In genomic region chr13:32284927-32285632, GRCh38 we compare ENCODE assay signal across 11 cellular contexts. TPM values are rescaled to one million over a fixed set of nuclear protein-coding genes. Genes with fewer than 3 reads are reported as not detected.
DNase-seq lines count a peak whose midpoint lies in the region; ATAC-seq and TF ChIP-seq lines count a peak whose summit lies in the region.
"Had no signal": no experiment of that assay in that cellular context is flagged by ENCODE, and none has a peak within 500 bp of the region (broad histone marks: within the 10 kb centered on the region; RNA-seq: fewer than 3 reads in every experiment).

No MANE protein-coding gene starts in this region.

- POLR2A ChIA-PET in HCT116 (lab: Charles Lee): no interaction called here

- ATAC-seq in HCT116: no peak
- no peak for ATAC-seq in effector memory CD8-positive, alpha-beta T cell (replicated peaks)
- ATAC-seq in HG03442 (IDR thresholded peaks at IDR 0.05; ENCODE audit: unreplicated experiment): no peak
- ATAC-seq in HG02610 (IDR thresholded peaks at IDR 0.05; ENCODE audit: unreplicated experiment): no peak

- H3K27ac Mint-ChIP-seq in effector memory CD8-positive, alpha-beta T cell: no peak overlapping the region
- H3K27ac Mint-ChIP-seq: activated B cell treated with CpG ODN at 0.5 μM for 24 hours had no signal

- no peaks in the 10 kb centered on the region for H4K20me1 ChIP-seq in HCT116 (ENCODE audit: insufficient read depth)

- TF ChIP-seq POLR2A in HCT116 (IDR thresholded peaks at IDR 0.05; ENCODE audit: borderline replicate concordance, extremely low read depth, insufficient read depth, insufficient read length) (no peak), lower leg skin (IDR thresholded peaks at IDR 0.05) (no peak)

- no TSS peak for BruUV-seq in HCT116 (replicated peaks; lab: Mats Ljungman, UMichigan)

- H3K9me2 ChIP-seq in HCT116 (ENCODE audit: insufficient read depth): no peaks in the 10 kb centered on the region

- 35 to 41% methylated on average over 6 of the region's 6 CpGs for WGBS in lower leg skin, 2 donors

- H3K27me3 ChIP-seq in HCT116 (ENCODE audit: insufficient read depth, low read length): no peaks in the 10 kb centered on the region
- H3K27me3 ChIP-seq in skeletal muscle satellite cell (ENCODE audit: control insufficient read depth, insufficient read depth, low read length): no peaks in the 10 kb centered on the region

- H3K9me3 ChIP-seq in HCT116 (ENCODE audit: control insufficient read depth in 1 of 2, insufficient read depth in 1 of 2, low read depth in 1 of 2, low read length in 2 of 2) (no peaks in the 10 kb centered on the region), skeletal muscle satellite cell (replicated peaks; ENCODE audit: low read length) (no peaks in the 10 kb centered on the region)

- RAD21 ChIA-PET in HCT116 (lab: Charles Lee; ENCODE audit: low non-redundant PET in 1 of 2, low total read pairs in 2 of 2, uncharacterized antibody in 2 of 2, unreplicated experiment in 2 of 2): no interaction called here

- peak overlapping the region; percentile 55 for H3K4me2 ChIP-seq in HCT116 (ENCODE audit: low read length)
- peak overlapping the region; percentile 80 for H3K4me2 ChIP-seq in skeletal muscle satellite cell (ENCODE audit: low read length)

- H3K27me3 Mint-ChIP-seq in effector memory CD8-positive, alpha-beta T cell: peaks cover 0 to 6% of the 10 kb centered on the region in 2 donors
- H3K27me3 Mint-ChIP-seq: activated B cell treated with CpG ODN at 0.5 μM for 24 hours had no signal

- DNase-seq in HCT116 (ENCODE audit: low read depth, low spot score) (peak; percentile 7), cardiac fibroblast (ENCODE audit: low read depth in 2 of 2) (peak; percentile 86 to 89), kidney glomerular epithelial cell (lab: John Stamatoyannopoulos, UW) (peak; percentile 86), lower leg skin (ENCODE audit: low spot score in 2 of 2) (no peak)
- DNase-seq in effector memory CD8-positive, alpha-beta T cell: no peak
- DNase-seq: activated B cell treated with CpG ODN at 0.5 μM for 24 hours, H7, NCI-H1694 treated with DMSO at 0.1 percent for 48 hours had no signal

- TF ChIP-seq CTCF in HCT116 (IDR thresholded peaks at IDR 0.05 in 2 of 3, conservative IDR thresholded peaks at IDR 0.05 in 1 of 3; ENCODE audit: borderline replicate concordance in 1 of 3, insufficient read depth in 1 of 3, low read depth in 2 of 3, low read length in 2 of 3): no peak
- no peak for TF ChIP-seq CTCF in cardiac fibroblast (IDR thresholded peaks at IDR 0.05; ENCODE audit: low read depth, low read length)
- no peak for TF ChIP-seq CTCF in lower leg skin (IDR thresholded peaks at IDR 0.05)

- no peak overlapping the region for H3K27ac ChIP-seq in HCT116 (ENCODE audit: low read depth, low read length)

- H3K36me3 Mint-ChIP-seq in effector memory CD8-positive, alpha-beta T cell (ENCODE audit: insufficient read depth): peaks cover 4% of the 10 kb centered on the region

- no peaks in the 10 kb centered on the region for H3K4me1 Mint-ChIP-seq in effector memory CD8-positive, alpha-beta T cell (ENCODE audit: low read depth in 2 of 2)
- H3K4me1 Mint-ChIP-seq: activated B cell treated with CpG ODN at 0.5 μM for 24 hours had no signal

- H3K4me3 ChIP-seq in HCT116 (replicated peaks in 1 of 2; ENCODE audit: low read depth in 1 of 2, low read length in 2 of 2) (0 out of 4 replicates have a peak overlapping the region, but pooled peaks of 1 of the 2 experiments have one; percentile 14), cardiac fibroblast (replicated peaks in 1 of 2; ENCODE audit: low read depth in 2 of 2, low read length in 2 of 2) (no peak overlapping the region), skeletal muscle satellite cell (ENCODE audit: low read length) (peak overlapping the region; percentile 57), lower leg skin (ENCODE audit: low read depth, poor library complexity, severe bottlenecking) (no peak overlapping the region)

- H3K4me1 ChIP-seq in HCT116 (ENCODE audit: control insufficient read depth in 1 of 2, insufficient read depth in 2 of 2, low read length in 2 of 2) (peaks cover 13 to 14% of the 10 kb centered on the region in 2 experiments), skeletal muscle satellite cell (ENCODE audit: control insufficient read depth, insufficient read depth, low read length) (peaks cover 16% of the 10 kb centered on the region)

- peak overlapping the region; percentile 82 for H2AFZ ChIP-seq in HCT116 (ENCODE audit: low read depth, low read length, poor library complexity, severe bottlenecking)

- CTCF ChIA-PET in HCT116 (lab: Charles Lee): interaction anchor here (1.5 to 1.9 kb wide), 2 partner anchors 17 to 24 kb away, joined by 4 to 7 read pairs; no protein-coding TSS in a partner anchor

- intact Hi-C loops in HCT116 (cut with micrococcal nuclease): no loop called here
- intact Hi-C loops in lower leg skin (cut with DNase I; ENCODE audit: low total_unique reads): no loop called here

- H3K79me2 ChIP-seq in HCT116 (ENCODE audit: insufficient read depth, low read length): no peaks in the 10 kb centered on the region

- no peak overlapping the region for H3K4me3 Mint-ChIP-seq in effector memory CD8-positive, alpha-beta T cell
- H3K4me3 Mint-ChIP-seq: activated B cell treated with CpG ODN at 0.5 μM for 24 hours had no signal

- TF ChIP-seq RAD21 in HCT116 (IDR thresholded peaks at IDR 0.05; ENCODE audit: low read depth): no peak

- no peak overlapping the region for H3K9ac ChIP-seq in HCT116 (ENCODE audit: low read length)
- peak overlapping the region; percentile 70 for H3K9ac ChIP-seq in skeletal muscle satellite cell (ENCODE audit: low read depth, low read length)

- H3K9me3 Mint-ChIP-seq in effector memory CD8-positive, alpha-beta T cell: no peaks in the 10 kb centered on the region
- H3K9me3 Mint-ChIP-seq: activated B cell treated with CpG ODN at 0.5 μM for 24 hours had no signal

- H3K36me3 ChIP-seq in HCT116 (ENCODE audit: control insufficient read depth in 1 of 2, insufficient read depth in 2 of 2, low read length in 2 of 2): no peaks in the 10 kb centered on the region
- no peaks in the 10 kb centered on the region for H3K36me3 ChIP-seq in skeletal muscle satellite cell (ENCODE audit: insufficient read depth, low read length)

TF ChIP-seq in HCT116, 20 proteins besides CTCF, POLR2A, EP300 and RAD21:
- TF ChIP-seq EGR1 (IDR thresholded peaks at IDR 0.05; ENCODE audit: low read depth): peak; percentile 44; the same call in 1 of the 2 replicates
- no peak for TF ChIP-seq CBX3 (IDR thresholded peaks at IDR 0.05; ENCODE audit: low read depth)

RNA-seq across cellular contexts. Expression of gene ZAR1L, which starts 30.1 kb away (rescaled TPM):
- total RNA-seq in HCT116 (2021; ENCODE audit: unreplicated experiment) (0.15 TPM), lower leg skin (not detected)
- 0.05 TPM in 1 of 2 replicates, not detected in the other for polyA plus RNA-seq in HCT116 (2012)
- total RNA-seq in skeletal muscle satellite cell (2012; rRNA removed): 0.22 TPM in 1 of 2 replicates, not detected in the other
- total RNA-seq: activated B cell treated with CpG ODN at 0.5 μM for 24 hours, H7 had no signal

RNA-seq across cellular contexts. Expression of gene BRCA2, which starts 30.2 kb away (rescaled TPM):
- total RNA-seq in HCT116 (2021; ENCODE audit: unreplicated experiment): 14.2 TPM
- polyA plus RNA-seq in HCT116 (2012): 5.0 and 5.3 TPM in 2 replicates
- 11.8 and 13.9 TPM in 2 replicates for total RNA-seq in skeletal muscle satellite cell (2012; rRNA removed)
- 1 to 10 TPM in 1 of 4 donors, under 1 TPM in 3; 0.49 to 2.1 (median 0.90) TPM for total RNA-seq in lower leg skin

Comparison
In these comparisons a context has a peak if more than half of its experiments do, and no peak if none do; other contexts are left out.
1. DNase-seq: peak in HCT116 (single experiment), cardiac fibroblast (2 of 2) and kidney glomerular epithelial cell (single experiment); none in effector memory CD8-positive, alpha-beta T cell (0 of 3) and lower leg skin (0 of 2).